ENCODE assay signal across 14 cellular contexts in the genomic region with DNA sequence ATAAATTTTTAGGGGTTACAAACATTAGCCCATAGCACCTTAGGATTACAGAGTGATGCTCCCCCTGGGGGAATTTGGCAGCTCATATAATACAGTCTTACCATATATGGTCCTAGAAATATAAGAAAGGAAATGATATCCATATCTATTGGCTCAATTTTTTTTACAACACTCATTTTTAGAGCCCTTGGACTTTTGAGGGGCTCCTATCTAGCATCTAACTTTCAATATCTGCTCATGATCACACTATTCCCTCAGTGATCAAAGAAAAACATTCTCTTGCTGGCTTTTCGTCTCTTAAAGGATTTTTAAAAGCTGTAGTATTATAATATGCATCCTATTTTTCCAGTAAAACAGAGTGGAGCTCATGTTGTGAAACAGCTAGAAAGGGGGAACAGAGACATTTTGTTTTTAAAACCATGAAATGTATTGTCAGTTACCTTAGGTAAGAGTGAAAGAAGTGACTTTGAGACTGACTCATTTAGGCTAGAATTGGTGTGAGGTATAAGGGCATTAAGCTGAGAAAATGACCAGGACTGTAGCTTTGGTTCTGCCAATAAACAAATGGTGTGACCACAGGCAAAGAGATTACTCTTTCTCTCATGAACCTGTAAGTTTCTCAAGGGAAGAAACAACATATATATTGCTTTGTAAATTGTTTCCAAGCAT.
DNase-seq lines count a peak whose midpoint lies in the region; ATAC-seq and TF ChIP-seq lines count a peak whose summit lies in the region.
"Had no signal": no experiment of that assay in that cellular context is flagged by ENCODE, and none has a peak within 500 bp of the region (broad histone marks: within the 10 kb centered on the region; RNA-seq: fewer than 3 reads in every experiment).

No MANE protein-coding gene starts in this region.

- peaks cover 10 to 27% of the 10 kb centered on the region in 2 donors for H3K9me3 Mint-ChIP-seq in stimulated activated naive CD8-positive, alpha-beta T cell treated with anti-CD3 and anti-CD28 coated beads, Interleukin-15, amount 100 ng/mL, for 72 hours

- ATAC-seq in stimulated activated naive CD8-positive, alpha-beta T cell treated with anti-CD3 and anti-CD28 coated beads, Interleukin-15, amount 100 ng/mL, for 72 hours: peak; percentile 80
- ATAC-seq in stimulated activated naive CD8-positive, alpha-beta T cell treated with anti-CD3 and anti-CD28 coated beads, Interleukin-15, Interleukin-2, amounts not matched to agents 100 U/mL and 50 U/mL, for 24 hours: no peak
- ATAC-seq in GM21717 (IDR thresholded peaks at IDR 0.05; ENCODE audit: unreplicated experiment) (peak; percentile 51), HG03354 (IDR thresholded peaks at IDR 0.05; ENCODE audit: poor library complexity, severe bottlenecking, unreplicated experiment) (peak; percentile 58)
- ATAC-seq: naive thymus-derived CD8-positive, alpha-beta T cell had no signal

- in situ Hi-C loops in brain microvascular endothelial cell (cut with HindIII; ENCODE audit: low pct_ligation_motif_present, low sequenced_read_pairs): no loop called here

- no peaks in the 10 kb centered on the region for H3K36me3 ChIP-seq in brain microvascular endothelial cell (replicated peaks)

- DNase-seq in stimulated activated naive CD8-positive, alpha-beta T cell treated with anti-CD3 and anti-CD28 coated beads, Interleukin-15, amount 100 ng/mL, for 72 hours: no peak
- no peak for DNase-seq in stimulated activated naive CD8-positive, alpha-beta T cell treated with anti-CD3 and anti-CD28 coated beads, Interleukin-15, Interleukin-2, amounts not matched to agents 100 U/mL and 50 U/mL, for 24 hours
- DNase-seq in inferior parietal cortex (ENCODE audit: extremely low spot score): no peak
- no peak for DNase-seq in SIG-M5 treated with dmso at 0.1 percent for 504 hours (lab: John Stamatoyannopoulos, UW; ENCODE audit: unreplicated experiment)
- DNase-seq in T1000 (lab: John Stamatoyannopoulos, UW): no peak
- no peak for DNase-seq in brain microvascular endothelial cell
- DNase-seq: activated CD4-positive, alpha-beta T cell treated with anti-CD3 and anti-CD28 coated beads, Interleukin-2, amount 10 ng/mL, durations not matched to agents 24 days and 14 days; activated naive CD8-positive, alpha-beta T cell treated with anti-CD3 and anti-CD28 coated beads, Interleukin-2, amount 10 ng/mL, durations not matched to agents 7 days and 5 days; endodermal cell; naive thymus-derived CD8-positive, alpha-beta T cell; NCI-H187; stimulated activated CD4-positive, alpha-beta T cell treated with anti-CD3 and anti-CD28 coated beads, Interleukin-15, amount 100 ng/mL, for 24 hours had no signal

- no peak overlapping the region for H3K27ac ChIP-seq in brain microvascular endothelial cell

- H3K27me3 ChIP-seq in brain microvascular endothelial cell (replicated peaks): no peaks in the 10 kb centered on the region

- peaks cover 43% of the 10 kb centered on the region for H3K4me1 Mint-ChIP-seq in stimulated activated naive CD8-positive, alpha-beta T cell treated with anti-CD3 and anti-CD28 coated beads, Interleukin-15, amount 100 ng/mL, for 72 hours
- H3K4me1 Mint-ChIP-seq: endodermal cell had no signal

- TF ChIP-seq CTCF in brain microvascular endothelial cell (IDR thresholded peaks at IDR 0.05; ENCODE audit: low read depth, low read length, missing control alignments): no peak

- peak overlapping the region in 1 of 2 donors; percentile 90 for H3K27ac Mint-ChIP-seq in stimulated activated naive CD8-positive, alpha-beta T cell treated with anti-CD3 and anti-CD28 coated beads, Interleukin-15, amount 100 ng/mL, for 72 hours
- H3K27ac Mint-ChIP-seq: activated CD4-positive, alpha-beta T cell treated with anti-CD3 and anti-CD28 coated beads, Interleukin-2, amount 10 ng/mL, durations not matched to agents 24 days and 14 days; activated naive CD8-positive, alpha-beta T cell treated with anti-CD3 and anti-CD28 coated beads, Interleukin-2, amount 10 ng/mL, durations not matched to agents 7 days and 5 days; endodermal cell had no signal

- no peaks in the 10 kb centered on the region for H3K27me3 Mint-ChIP-seq in stimulated activated naive CD8-positive, alpha-beta T cell treated with anti-CD3 and anti-CD28 coated beads, Interleukin-15, amount 100 ng/mL, for 72 hours
- H3K27me3 Mint-ChIP-seq: activated CD4-positive, alpha-beta T cell treated with anti-CD3 and anti-CD28 coated beads, Interleukin-2, amount 10 ng/mL, durations not matched to agents 24 days and 14 days; activated naive CD8-positive, alpha-beta T cell treated with anti-CD3 and anti-CD28 coated beads, Interleukin-2, amount 10 ng/mL, durations not matched to agents 7 days and 5 days; naive thymus-derived CD8-positive, alpha-beta T cell had no signal

- H3K4me3 Mint-ChIP-seq in stimulated activated naive CD8-positive, alpha-beta T cell treated with anti-CD3 and anti-CD28 coated beads, Interleukin-15, amount 100 ng/mL, for 72 hours: peak overlapping the region in 1 of 2 donors; percentile 67
- H3K4me3 Mint-ChIP-seq: activated CD4-positive, alpha-beta T cell treated with anti-CD3 and anti-CD28 coated beads, Interleukin-2, amount 10 ng/mL, durations not matched to agents 24 days and 14 days; activated naive CD8-positive, alpha-beta T cell treated with anti-CD3 and anti-CD28 coated beads, Interleukin-2, amount 10 ng/mL, durations not matched to agents 7 days and 5 days; endodermal cell had no signal

- no peak overlapping the region for H3K4me3 ChIP-seq in brain microvascular endothelial cell (ENCODE audit: low read depth, low read length)
